ENCODE assay signal across 18 cellular contexts in genomic region chr2:175256806-175257585, GRCh38.
DNase-seq lines count a peak whose midpoint lies in the region; ATAC-seq, FAIRE-seq and TF ChIP-seq lines count a peak whose summit lies in the region.
"Had no signal": no experiment of that assay in that cellular context is flagged by ENCODE, and none has a peak within 500 bp of the region (broad histone marks: within the 10 kb centered on the region; RNA-seq: fewer than 3 reads in every experiment).

No MANE protein-coding gene starts in this region.

- H3K4me3 ChIP-seq in mucosa of descending colon = no peak overlapping the region
- no peak overlapping the region for H3K4me3 ChIP-seq in upper lobe of right lung
- H3K4me3 ChIP-seq: A549 had no signal

- ATAC-seq in left ventricle myocardium superior (no peak), Right ventricle myocardium inferior (no peak), mucosa of descending colon (peak; percentile 49), upper lobe of right lung (peak; percentile 34)
- ATAC-seq: A549 had no signal

- peaks cover 32% of the 10 kb centered on the region for H3K27me3 Mint-ChIP-seq in chondrocyte (ENCODE audit: low read depth)

- DNase-seq in left ventricle myocardium superior (peak; percentile 26), Right ventricle myocardium inferior (ENCODE audit: missing footprints) (no peak), chondrocyte (ENCODE audit: low spot score) (peak; percentile 88), mucosa of descending colon (no peak), upper lobe of right lung (no peak), HTR-8/SVneo (ENCODE audit: insufficient read length, low spot score) (no peak), NCI-H446 treated with DMSO at 0.1 percent for 48 hours (lab: John Stamatoyannopoulos, UW) (no peak)
- DNase-seq: EL, H7, Kasumi-1, NCI-H1694, NCI-H2081, NCI-H2171, NCI-H345, NCI-H524 treated with DMSO at 0.1 percent for 48 hours, SHP77 treated with DMSO at 0.1 percent for 48 hours had no signal

- intact Hi-C loops in left ventricle myocardium superior (cut with micrococcal nuclease) = no loop called here
- intact Hi-C loops in Right ventricle myocardium inferior (cut with DNase I) = loop anchor here (10.0 kb wide), 1 partner anchor 838 kb away; the partner anchor contains the start of genes HOXD12 and HOXD13
- intact Hi-C loops in mucosa of descending colon (cut with DNase I, micrococcal nuclease) = no loop called here
- intact Hi-C loops in upper lobe of right lung (cut with DNase I) = no loop called here

- no peaks in the 10 kb centered on the region for H3K9me3 ChIP-seq in mucosa of descending colon
- H3K9me3 ChIP-seq in upper lobe of right lung = no peaks in the 10 kb centered on the region
- H3K9me3 ChIP-seq: A549 had no signal

- H3K36me3 Mint-ChIP-seq in chondrocyte (ENCODE audit: low read depth) = peaks cover 3% of the 10 kb centered on the region

- peaks cover 16% of the 10 kb centered on the region for H3K27me3 ChIP-seq in upper lobe of right lung

- no peak overlapping the region for H3K27ac Mint-ChIP-seq in chondrocyte (ENCODE audit: unreplicated experiment)
- H3K27ac Mint-ChIP-seq: B cell had no signal

- H3K36me3 ChIP-seq in mucosa of descending colon (ENCODE audit: low read depth) (no peaks in the 10 kb centered on the region), upper lobe of right lung (no peaks in the 10 kb centered on the region)

- H3K9me3 Mint-ChIP-seq in chondrocyte (ENCODE audit: low read depth) = no peaks in the 10 kb centered on the region

- H3K27ac ChIP-seq in upper lobe of right lung = no peak overlapping the region
- H3K27ac ChIP-seq: A549 had no signal

- TF ChIP-seq CTCF in chondrocyte (IDR thresholded peaks at IDR 0.05) (no peak), mucosa of descending colon (IDR thresholded peaks at IDR 0.05) (no peak), upper lobe of right lung (IDR thresholded peaks at IDR 0.05) (no peak)

- no peaks in the 10 kb centered on the region for H3K4me1 ChIP-seq in mucosa of descending colon (ENCODE audit: low read depth)
- H3K4me1 ChIP-seq in upper lobe of right lung = no peaks in the 10 kb centered on the region
- H3K4me1 ChIP-seq: A549 had no signal

- no peak for FAIRE-seq in HTR-8/SVneo (lab: Jason Lieb, UNC)
- FAIRE-seq: A549 had no signal

- H3K4me3 Mint-ChIP-seq in chondrocyte (ENCODE audit: unreplicated experiment) = no peak overlapping the region
- H3K4me3 Mint-ChIP-seq: B cell had no signal

- no peaks in the 10 kb centered on the region for H3K4me1 Mint-ChIP-seq in chondrocyte (ENCODE audit: low read depth)
- H3K4me1 Mint-ChIP-seq: B cell had no signal

Comparison
In these comparisons a context has a peak if more than half of its experiments do, and no peak if none do; other contexts are left out.
1. DNase-seq: peak in left ventricle myocardium superior (single experiment) and chondrocyte (single experiment); none in Right ventricle myocardium inferior (single experiment), mucosa of descending colon (0 of 3), upper lobe of right lung (single experiment), HTR-8/SVneo (single experiment) and NCI-H446 treated with DMSO at 0.1 percent for 48 hours (single experiment).
2. ATAC-seq: peak in mucosa of descending colon (single experiment) and upper lobe of right lung (single experiment); none in left ventricle myocardium superior (single experiment) and Right ventricle myocardium inferior (single experiment).